Comparison of ENCODE assay signal across 12 cellular contexts in genomic region chr16:54933281-54934150, GRCh38. TPM values are rescaled to one million over a fixed set of nuclear protein-coding genes. Genes with fewer than 3 reads are reported as not detected.
DNase-seq lines count a peak whose midpoint lies in the region; FAIRE-seq and TF ChIP-seq lines count a peak whose summit lies in the region.
"Had no signal": no experiment of that assay in that cellular context is flagged by ENCODE, and none has a peak within 500 bp of the region (broad histone marks: within the 10 kb centered on the region; RNA-seq: fewer than 3 reads in every experiment).

No MANE protein-coding gene starts in this region.

- POLR2A ChIA-PET in MCF 10A (lab: Yijun Ruan, JAX): interaction anchor here (0.6 to 17.6 kb wide), 14 partner anchors 11 to 1158 kb away, joined by 3 to 352 read pairs (median 11); partner anchors contain the start of gene IRX3

- FAIRE-seq in kidney (lab: Jason Lieb, UNC): no peak
- FAIRE-seq: GM18507 had no signal

- 14 to 25% methylated on average over 21 to 47 of the region's 69 CpGs for WGBS in testis, 2 donors

- H3K4me3 Mint-ChIP-seq in activated naive CD8-positive, alpha-beta T cell: peak overlapping the region; percentile 30
- no peak overlapping the region for H3K4me3 Mint-ChIP-seq in activated naive CD8-positive, alpha-beta T cell treated with anti-CD3 and anti-CD28 coated beads for 36 hours
- peak overlapping the region; percentile 88 for H3K4me3 Mint-ChIP-seq in MCF 10A (ENCODE audit: unreplicated experiment)
- no peak overlapping the region for H3K4me3 Mint-ChIP-seq in activated T-helper 1 cell treated with anti-CD3 and anti-CD28 coated beads, Interleukin-12 subunit alpha, Interleukin-12 subunit beta, Interleukin-2, Interleukin-4 antibody, amounts not matched to agents 30 ng/mL and 10 ng/mL and 1 ng/mL, durations not matched to agents 14 hours and 24 hours and 36 hours

- TF ChIP-seq CTCF in MCF 10A (IDR thresholded peaks at IDR 0.05; ENCODE audit: unreplicated experiment) (no peak), kidney (IDR thresholded peaks at IDR 0.05; ENCODE audit: borderline replicate concordance, extremely low read depth, insufficient read depth) (no peak), testis (IDR thresholded peaks at IDR 0.05) (no peak)

- no peak for TF ChIP-seq POLR2A in testis (IDR thresholded peaks at IDR 0.05)

- no peak for DNase-seq in activated naive CD8-positive, alpha-beta T cell treated with anti-CD3 and anti-CD28 coated beads for 36 hours
- DNase-seq in MCF 10A (ENCODE audit: unreplicated experiment) (peak; percentile 56), kidney (peak; percentile 73), testis (no peak), hepatic stellate cell (ENCODE audit: low spot score) (no peak), RPMI8226 (no peak)
- no peak for DNase-seq in activated T-helper 1 cell treated with anti-CD3 and anti-CD28 coated beads, Interleukin-12 subunit alpha, Interleukin-12 subunit beta, Interleukin-2, Interleukin-4 antibody, amounts not matched to agents 30 ng/mL and 10 ng/mL and 1 ng/mL, durations not matched to agents 14 hours and 24 hours and 36 hours (ENCODE audit: low spot score)
- DNase-seq: activated CD4-positive, CD25-positive, alpha-beta regulatory T cell; CD8-positive, alpha-beta memory T cell had no signal

- H3K27ac ChIP-seq in kidney (ENCODE audit: low read depth in 2 of 2, low read length in 2 of 2) (no peak overlapping the region), testis (no peak overlapping the region)

- H3K27me3 Mint-ChIP-seq in activated naive CD8-positive, alpha-beta T cell: peaks cover 42% of the 10 kb centered on the region
- H3K27me3 Mint-ChIP-seq in activated naive CD8-positive, alpha-beta T cell treated with anti-CD3 and anti-CD28 coated beads for 36 hours: peaks cover 88% of the 10 kb centered on the region
- no peaks in the 10 kb centered on the region for H3K27me3 Mint-ChIP-seq in MCF 10A (ENCODE audit: insufficient read depth, unreplicated experiment)
- H3K27me3 Mint-ChIP-seq in activated T-helper 1 cell treated with anti-CD3 and anti-CD28 coated beads, Interleukin-12 subunit alpha, Interleukin-12 subunit beta, Interleukin-2, Interleukin-4 antibody, amounts not matched to agents 30 ng/mL and 10 ng/mL and 1 ng/mL, durations not matched to agents 14 hours and 24 hours and 36 hours (ENCODE audit: insufficient read depth): peaks cover 69% of the 10 kb centered on the region

- H3K4me3 ChIP-seq in kidney (ENCODE audit: low read length in 2 of 2) (no peak overlapping the region), testis (peak overlapping the region; percentile 9 to 21)

- no peak overlapping the region for H3K27ac Mint-ChIP-seq in activated naive CD8-positive, alpha-beta T cell
- no peak overlapping the region for H3K27ac Mint-ChIP-seq in activated naive CD8-positive, alpha-beta T cell treated with anti-CD3 and anti-CD28 coated beads for 36 hours
- peak overlapping the region; percentile 97 for H3K27ac Mint-ChIP-seq in MCF 10A (ENCODE audit: low read depth, unreplicated experiment)
- no peak overlapping the region for H3K27ac Mint-ChIP-seq in activated T-helper 1 cell treated with anti-CD3 and anti-CD28 coated beads, Interleukin-12 subunit alpha, Interleukin-12 subunit beta, Interleukin-2, Interleukin-4 antibody, amounts not matched to agents 30 ng/mL and 10 ng/mL and 1 ng/mL, durations not matched to agents 14 hours and 24 hours and 36 hours
- H3K27ac Mint-ChIP-seq: CD8-positive, alpha-beta memory T cell; stimulated activated effector memory CD8-positive, alpha-beta T cell treated with anti-CD3 and anti-CD28 coated beads, Interleukin-12 subunit alpha, Interleukin-12 subunit beta, amount 100 ng/mL, for 72 hours had no signal

- intact Hi-C loops in MCF 10A (cut with micrococcal nuclease): loop anchor here (2.0 to 10.0 kb wide), 5 partner anchors 286 to 851 kb away; no protein-coding TSS in a partner anchor
- intact Hi-C loops in kidney (cut with DNase I): no loop called here
- intact Hi-C loops in testis (cut with DNase I; ENCODE audit: low total_unique reads): no loop called here
- intact Hi-C loops in activated T-helper 1 cell treated with anti-CD3 and anti-CD28 coated beads, Interleukin-12 subunit alpha, Interleukin-12 subunit beta, Interleukin-2, Interleukin-4 antibody, amounts not matched to agents 30 ng/mL and 10 ng/mL and 1 ng/mL, durations not matched to agents 14 hours and 24 hours and 36 hours (cut with micrococcal nuclease): no loop called here

- H3K9me3 ChIP-seq in kidney (ENCODE audit: control insufficient read depth in 1 of 2, low read length in 2 of 2): no peaks in the 10 kb centered on the region
- no peaks in the 10 kb centered on the region for H3K9me3 ChIP-seq in testis

- peaks cover 41% of the 10 kb centered on the region for H3K4me1 Mint-ChIP-seq in activated naive CD8-positive, alpha-beta T cell (ENCODE audit: low read depth)
- H3K4me1 Mint-ChIP-seq in activated naive CD8-positive, alpha-beta T cell treated with anti-CD3 and anti-CD28 coated beads for 36 hours: peaks cover 24% of the 10 kb centered on the region
- peaks cover 5% of the 10 kb centered on the region for H3K4me1 Mint-ChIP-seq in MCF 10A (ENCODE audit: insufficient read depth, unreplicated experiment)
- H3K4me1 Mint-ChIP-seq in activated T-helper 1 cell treated with anti-CD3 and anti-CD28 coated beads, Interleukin-12 subunit alpha, Interleukin-12 subunit beta, Interleukin-2, Interleukin-4 antibody, amounts not matched to agents 30 ng/mL and 10 ng/mL and 1 ng/mL, durations not matched to agents 14 hours and 24 hours and 36 hours (ENCODE audit: low read depth): peaks cover 8% of the 10 kb centered on the region

- CTCF ChIA-PET in MCF 10A (lab: Yijun Ruan, JAX): interaction anchor here (1.0 to 5.6 kb wide), 3 partner anchors 10 to 531 kb away, joined by 3 to 53 read pairs (median 12); no protein-coding TSS in a partner anchor

- H3K36me3 ChIP-seq in kidney (ENCODE audit: control insufficient read depth in 1 of 2, insufficient read depth in 2 of 2, low read length in 2 of 2) (no peaks in the 10 kb centered on the region), testis (ENCODE audit: low read depth, missing control alignments) (no peaks in the 10 kb centered on the region)

- peaks cover 0 to 11% of the 10 kb centered on the region in 2 donors for H3K4me1 ChIP-seq in kidney (ENCODE audit: control insufficient read depth in 1 of 2, insufficient read depth in 1 of 2, low read depth in 1 of 2, low read length in 2 of 2)
- H3K4me1 ChIP-seq in testis: peaks cover 17% of the 10 kb centered on the region

- H3K9me3 Mint-ChIP-seq in activated naive CD8-positive, alpha-beta T cell (ENCODE audit: low read depth): no peaks in the 10 kb centered on the region
- peaks cover 6% of the 10 kb centered on the region for H3K9me3 Mint-ChIP-seq in activated naive CD8-positive, alpha-beta T cell treated with anti-CD3 and anti-CD28 coated beads for 36 hours
- H3K9me3 Mint-ChIP-seq in MCF 10A (ENCODE audit: unreplicated experiment): no peaks in the 10 kb centered on the region
- H3K9me3 Mint-ChIP-seq in activated T-helper 1 cell treated with anti-CD3 and anti-CD28 coated beads, Interleukin-12 subunit alpha, Interleukin-12 subunit beta, Interleukin-2, Interleukin-4 antibody, amounts not matched to agents 30 ng/mL and 10 ng/mL and 1 ng/mL, durations not matched to agents 14 hours and 24 hours and 36 hours: peaks cover 6% of the 10 kb centered on the region
- H3K9me3 Mint-ChIP-seq: stimulated activated effector memory CD8-positive, alpha-beta T cell treated with anti-CD3 and anti-CD28 coated beads, Interleukin-12 subunit alpha, Interleukin-12 subunit beta, amount 100 ng/mL, for 72 hours had no signal

- H3K36me3 Mint-ChIP-seq in activated naive CD8-positive, alpha-beta T cell: no peaks in the 10 kb centered on the region
- H3K36me3 Mint-ChIP-seq in activated naive CD8-positive, alpha-beta T cell treated with anti-CD3 and anti-CD28 coated beads for 36 hours: peaks cover 5% of the 10 kb centered on the region
- H3K36me3 Mint-ChIP-seq in MCF 10A (ENCODE audit: insufficient read depth, unreplicated experiment): peaks cover 70% of the 10 kb centered on the region
- H3K36me3 Mint-ChIP-seq in activated T-helper 1 cell treated with anti-CD3 and anti-CD28 coated beads, Interleukin-12 subunit alpha, Interleukin-12 subunit beta, Interleukin-2, Interleukin-4 antibody, amounts not matched to agents 30 ng/mL and 10 ng/mL and 1 ng/mL, durations not matched to agents 14 hours and 24 hours and 36 hours (ENCODE audit: low read depth): peaks cover 3% of the 10 kb centered on the region

- H3K9ac ChIP-seq in kidney (ENCODE audit: low read length in 2 of 2): no peak overlapping the region

- peaks cover 3% of the 10 kb centered on the region for H3K27me3 ChIP-seq in testis

- TSS peak; percentile 22 for BruUV-seq in MCF 10A (replicated peaks; lab: Mats Ljungman, UMichigan)

RNA-seq across cellular contexts. Expression of gene IRX5, which starts 2.9 kb away (rescaled TPM):
- total RNA-seq in activated naive CD8-positive, alpha-beta T cell treated with anti-CD3 and anti-CD28 coated beads for 36 hours: not detected
- total RNA-seq in MCF 10A (2022) (6.1 and 7.8 TPM in 2 replicates), kidney (22.3 TPM), testis (1 to 10 TPM; 2.9 to 5.7 TPM)
- polyA plus RNA-seq in kidney (ENCODE audit: insufficient read depth, low read depth, low replicate concordance) (3.7 TPM), testis (ENCODE audit: insufficient read depth, low read depth, low replicate concordance) (2.3 TPM)
- 0.16 and 0.20 TPM in 2 replicates for total RNA-seq in activated T-helper 1 cell treated with anti-CD3 and anti-CD28 coated beads, Interleukin-12 subunit alpha, Interleukin-12 subunit beta, Interleukin-2, Interleukin-4 antibody, amounts not matched to agents 30 ng/mL and 10 ng/mL and 1 ng/mL, durations not matched to agents 14 hours and 24 hours and 36 hours
- total RNA-seq: CD8-positive, alpha-beta memory T cell had no signal
- polyA plus RNA-seq: CD8-positive, alpha-beta memory T cell had no signal

Comparison
In these comparisons a context has a peak if more than half of its experiments do, and no peak if none do; other contexts are left out.
1. H3K4me3 Mint-ChIP-seq: peak in activated naive CD8-positive, alpha-beta T cell (single experiment) and MCF 10A (single experiment); none in activated naive CD8-positive, alpha-beta T cell treated with anti-CD3 and anti-CD28 coated beads for 36 hours (single experiment) and activated T-helper 1 cell treated with anti-CD3 and anti-CD28 coated beads, Interleukin-12 subunit alpha, Interleukin-12 subunit beta, Interleukin-2, Interleukin-4 antibody, amounts not matched to agents 30 ng/mL and 10 ng/mL and 1 ng/mL, durations not matched to agents 14 hours and 24 hours and 36 hours (single experiment).
2. DNase-seq: peak in MCF 10A (single experiment) and kidney (single experiment); none in activated naive CD8-positive, alpha-beta T cell treated with anti-CD3 and anti-CD28 coated beads for 36 hours (single experiment), testis (single experiment), hepatic stellate cell (single experiment), RPMI8226 (single experiment) and activated T-helper 1 cell treated with anti-CD3 and anti-CD28 coated beads, Interleukin-12 subunit alpha, Interleukin-12 subunit beta, Interleukin-2, Interleukin-4 antibody, amounts not matched to agents 30 ng/mL and 10 ng/mL and 1 ng/mL, durations not matched to agents 14 hours and 24 hours and 36 hours (single experiment).
3. H3K4me3 ChIP-seq: peak in testis (2 of 2); none in kidney (0 of 2).